Comparison of ENCODE assay signal across 1 cellular context in the genomic region with DNA sequence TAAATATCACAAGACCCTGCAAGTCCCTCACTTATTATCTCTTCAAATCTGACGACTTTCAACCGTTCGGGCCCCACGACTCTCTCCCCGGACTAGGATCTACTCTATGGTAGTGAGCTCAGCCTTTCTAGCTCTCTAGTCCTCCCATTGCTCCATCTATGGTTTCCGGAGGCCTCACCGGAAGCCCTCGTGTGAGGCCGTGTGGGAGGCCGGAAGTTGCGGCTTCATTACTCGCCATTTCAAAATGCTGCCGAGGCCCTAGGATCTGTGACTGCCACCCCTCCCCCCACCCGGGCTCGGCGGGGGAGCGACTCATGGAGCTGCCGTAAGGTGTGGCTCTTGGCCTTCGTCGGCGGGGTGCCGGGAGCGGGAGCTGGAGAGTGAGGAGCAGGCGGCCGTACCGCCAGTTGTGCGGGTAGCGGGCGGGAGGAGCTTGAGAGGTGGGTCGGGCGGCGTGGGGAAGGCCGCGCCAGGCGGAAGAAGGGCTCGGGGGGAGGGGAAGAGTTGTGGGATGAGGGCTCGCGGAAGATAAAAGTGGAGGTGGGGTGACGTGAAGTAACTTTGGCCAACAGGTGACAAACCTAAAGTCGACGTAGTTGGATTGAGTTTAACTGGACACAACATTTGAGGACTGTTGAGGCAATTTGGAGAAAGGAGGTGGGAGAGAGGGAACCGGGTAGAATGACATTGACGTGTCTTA.
TF ChIP-seq lines count a peak whose summit lies in the region.

A gene with protein sequence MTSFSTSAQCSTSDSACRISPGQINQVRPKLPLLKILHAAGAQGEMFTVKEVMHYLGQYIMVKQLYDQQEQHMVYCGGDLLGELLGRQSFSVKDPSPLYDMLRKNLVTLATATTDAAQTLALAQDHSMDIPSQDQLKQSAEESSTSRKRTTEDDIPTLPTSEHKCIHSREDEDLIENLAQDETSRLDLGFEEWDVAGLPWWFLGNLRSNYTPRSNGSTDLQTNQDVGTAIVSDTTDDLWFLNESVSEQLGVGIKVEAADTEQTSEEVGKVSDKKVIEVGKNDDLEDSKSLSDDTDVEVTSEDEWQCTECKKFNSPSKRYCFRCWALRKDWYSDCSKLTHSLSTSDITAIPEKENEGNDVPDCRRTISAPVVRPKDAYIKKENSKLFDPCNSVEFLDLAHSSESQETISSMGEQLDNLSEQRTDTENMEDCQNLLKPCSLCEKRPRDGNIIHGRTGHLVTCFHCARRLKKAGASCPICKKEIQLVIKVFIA (plus strand): TSS at position 227 of the 700 bp plus-strand sequence. CDS start 9,113 bp downstream, outside the sequence.

TF ChIP-seq in GM12878, 131 proteins besides CTCF, POLR2A, EP300 and RAD21 (continued from another document and continues in another):
- TF ChIP-seq, protein P1, sequence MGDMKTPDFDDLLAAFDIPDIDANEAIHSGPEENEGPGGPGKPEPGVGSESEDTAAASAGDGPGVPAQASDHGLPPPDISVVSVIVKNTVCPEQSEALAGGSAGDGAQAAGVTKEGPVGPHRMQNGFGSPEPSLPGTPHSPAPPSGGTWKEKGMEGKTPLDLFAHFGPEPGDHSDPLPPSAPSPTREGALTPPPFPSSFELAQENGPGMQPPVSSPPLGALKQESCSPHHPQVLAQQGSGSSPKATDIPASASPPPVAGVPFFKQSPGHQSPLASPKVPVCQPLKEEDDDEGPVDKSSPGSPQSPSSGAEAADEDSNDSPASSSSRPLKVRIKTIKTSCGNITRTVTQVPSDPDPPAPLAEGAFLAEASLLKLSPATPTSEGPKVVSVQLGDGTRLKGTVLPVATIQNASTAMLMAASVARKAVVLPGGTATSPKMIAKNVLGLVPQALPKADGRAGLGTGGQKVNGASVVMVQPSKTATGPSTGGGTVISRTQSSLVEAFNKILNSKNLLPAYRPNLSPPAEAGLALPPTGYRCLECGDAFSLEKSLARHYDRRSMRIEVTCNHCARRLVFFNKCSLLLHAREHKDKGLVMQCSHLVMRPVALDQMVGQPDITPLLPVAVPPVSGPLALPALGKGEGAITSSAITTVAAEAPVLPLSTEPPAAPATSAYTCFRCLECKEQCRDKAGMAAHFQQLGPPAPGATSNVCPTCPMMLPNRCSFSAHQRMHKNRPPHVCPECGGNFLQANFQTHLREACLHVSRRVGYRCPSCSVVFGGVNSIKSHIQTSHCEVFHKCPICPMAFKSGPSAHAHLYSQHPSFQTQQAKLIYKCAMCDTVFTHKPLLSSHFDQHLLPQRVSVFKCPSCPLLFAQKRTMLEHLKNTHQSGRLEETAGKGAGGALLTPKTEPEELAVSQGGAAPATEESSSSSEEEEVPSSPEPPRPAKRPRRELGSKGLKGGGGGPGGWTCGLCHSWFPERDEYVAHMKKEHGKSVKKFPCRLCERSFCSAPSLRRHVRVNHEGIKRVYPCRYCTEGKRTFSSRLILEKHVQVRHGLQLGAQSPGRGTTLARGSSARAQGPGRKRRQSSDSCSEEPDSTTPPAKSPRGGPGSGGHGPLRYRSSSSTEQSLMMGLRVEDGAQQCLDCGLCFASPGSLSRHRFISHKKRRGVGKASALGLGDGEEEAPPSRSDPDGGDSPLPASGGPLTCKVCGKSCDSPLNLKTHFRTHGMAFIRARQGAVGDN (IDR thresholded peaks at IDR 0.05), result peak; percentile 81; the same call in 1 of the 2 replicates
- TF ChIP-seq, protein P2, sequence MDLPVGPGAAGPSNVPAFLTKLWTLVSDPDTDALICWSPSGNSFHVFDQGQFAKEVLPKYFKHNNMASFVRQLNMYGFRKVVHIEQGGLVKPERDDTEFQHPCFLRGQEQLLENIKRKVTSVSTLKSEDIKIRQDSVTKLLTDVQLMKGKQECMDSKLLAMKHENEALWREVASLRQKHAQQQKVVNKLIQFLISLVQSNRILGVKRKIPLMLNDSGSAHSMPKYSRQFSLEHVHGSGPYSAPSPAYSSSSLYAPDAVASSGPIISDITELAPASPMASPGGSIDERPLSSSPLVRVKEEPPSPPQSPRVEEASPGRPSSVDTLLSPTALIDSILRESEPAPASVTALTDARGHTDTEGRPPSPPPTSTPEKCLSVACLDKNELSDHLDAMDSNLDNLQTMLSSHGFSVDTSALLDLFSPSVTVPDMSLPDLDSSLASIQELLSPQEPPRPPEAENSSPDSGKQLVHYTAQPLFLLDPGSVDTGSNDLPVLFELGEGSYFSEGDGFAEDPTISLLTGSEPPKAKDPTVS (IDR thresholded peaks at IDR 0.05; ENCODE audit: low read depth, low read length), result no peak
- TF ChIP-seq SREBF2 (IDR thresholded peaks at IDR 0.05; ENCODE audit: low read length) (no peak), SP1 (IDR thresholded peaks at IDR 0.05; ENCODE audit: low read depth, low read length) (peak; percentile 56), WRNIP1 (IDR thresholded peaks at IDR 0.05; ENCODE audit: borderline replicate concordance, low read depth, low read length) (no peak), SUZ12 (IDR thresholded peaks at IDR 0.05; ENCODE audit: unreplicated experiment) (no peak), ETV6 (conservative IDR thresholded peaks at IDR 0.05 in 1 of 2, IDR thresholded peaks at IDR 0.05 in 1 of 2; ENCODE audit: borderline replicate concordance in 1 of 2, low read depth in 1 of 2) (peak in 1 of 2 experiments; percentile 86; a peak in 2 of 4 replicates), POLR2AphosphoS5 (IDR thresholded peaks at IDR 0.05; ENCODE audit: low read length) (0 out of 2 replicates have a peak, but pooled peaks have one; percentile 52), DPF2 (IDR thresholded peaks at IDR 0.05) (peak; percentile 82), RELA (IDR thresholded peaks at IDR 0.05; ENCODE audit: borderline replicate concordance, partially characterized antibody) (peak; percentile 55), IKZF2 (IDR thresholded peaks at IDR 0.05) (peak; percentile 74 to 85), TCF12 (IDR thresholded peaks at IDR 0.05; ENCODE audit: low read depth, low read length) (peak; percentile 59), YBX1 (IDR thresholded peaks at IDR 0.05) (no peak), SREBF1 (IDR thresholded peaks at IDR 0.05; ENCODE audit: low read length) (no peak), NR2C1 (IDR thresholded peaks at IDR 0.05) (peak; percentile 46), CBX3 (IDR thresholded peaks at IDR 0.05; ENCODE audit: borderline replicate concordance, low read depth) (no peak), PAX5 (IDR thresholded peaks at IDR 0.05; ENCODE audit: borderline replicate concordance, low read depth, low read length) (peak; percentile 13; the same call in 1 of the 2 replicates), ZNF217 (IDR thresholded peaks at IDR 0.05) (no peak), TARDBP (IDR thresholded peaks at IDR 0.05; ENCODE audit: borderline replicate concordance) (peak; percentile 58), BCL11A (IDR thresholded peaks at IDR 0.05; ENCODE audit: low read depth, low read length) (0 out of 2 replicates have a peak, but pooled peaks have one; percentile 15), RCOR1 (conservative IDR thresholded peaks at IDR 0.05; ENCODE audit: low read depth, low read length) (no peak), SMARCA5 (IDR thresholded peaks at IDR 0.05) (0 out of 2 replicates have a peak, but pooled peaks have one; percentile 8), ZNF274 (IDR thresholded peaks at IDR 0.05; ENCODE audit: insufficient read depth, insufficient read length) (no peak), YY1 (IDR thresholded peaks at IDR 0.05; ENCODE audit: low read depth, low read length) (peak; percentile 92), BMI1 (IDR thresholded peaks at IDR 0.05; ENCODE audit: borderline replicate concordance) (0 out of 2 replicates have a peak, but pooled peaks have one; percentile 13), NFIC (IDR thresholded peaks at IDR 0.05; ENCODE audit: low read depth, low read length) (peak; percentile 61), KAT2A (conservative IDR thresholded peaks at IDR 0.05; ENCODE audit: control insufficient read depth, low read depth, low read length) (no peak)
- TF ChIP-seq, protein P3, sequence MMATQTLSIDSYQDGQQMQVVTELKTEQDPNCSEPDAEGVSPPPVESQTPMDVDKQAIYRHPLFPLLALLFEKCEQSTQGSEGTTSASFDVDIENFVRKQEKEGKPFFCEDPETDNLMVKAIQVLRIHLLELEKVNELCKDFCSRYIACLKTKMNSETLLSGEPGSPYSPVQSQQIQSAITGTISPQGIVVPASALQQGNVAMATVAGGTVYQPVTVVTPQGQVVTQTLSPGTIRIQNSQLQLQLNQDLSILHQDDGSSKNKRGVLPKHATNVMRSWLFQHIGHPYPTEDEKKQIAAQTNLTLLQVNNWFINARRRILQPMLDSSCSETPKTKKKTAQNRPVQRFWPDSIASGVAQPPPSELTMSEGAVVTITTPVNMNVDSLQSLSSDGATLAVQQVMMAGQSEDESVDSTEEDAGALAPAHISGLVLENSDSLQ (IDR thresholded peaks at IDR 0.05), result peak; percentile 28; the same call in 1 of the 2 replicates
- TF ChIP-seq, protein P4, sequence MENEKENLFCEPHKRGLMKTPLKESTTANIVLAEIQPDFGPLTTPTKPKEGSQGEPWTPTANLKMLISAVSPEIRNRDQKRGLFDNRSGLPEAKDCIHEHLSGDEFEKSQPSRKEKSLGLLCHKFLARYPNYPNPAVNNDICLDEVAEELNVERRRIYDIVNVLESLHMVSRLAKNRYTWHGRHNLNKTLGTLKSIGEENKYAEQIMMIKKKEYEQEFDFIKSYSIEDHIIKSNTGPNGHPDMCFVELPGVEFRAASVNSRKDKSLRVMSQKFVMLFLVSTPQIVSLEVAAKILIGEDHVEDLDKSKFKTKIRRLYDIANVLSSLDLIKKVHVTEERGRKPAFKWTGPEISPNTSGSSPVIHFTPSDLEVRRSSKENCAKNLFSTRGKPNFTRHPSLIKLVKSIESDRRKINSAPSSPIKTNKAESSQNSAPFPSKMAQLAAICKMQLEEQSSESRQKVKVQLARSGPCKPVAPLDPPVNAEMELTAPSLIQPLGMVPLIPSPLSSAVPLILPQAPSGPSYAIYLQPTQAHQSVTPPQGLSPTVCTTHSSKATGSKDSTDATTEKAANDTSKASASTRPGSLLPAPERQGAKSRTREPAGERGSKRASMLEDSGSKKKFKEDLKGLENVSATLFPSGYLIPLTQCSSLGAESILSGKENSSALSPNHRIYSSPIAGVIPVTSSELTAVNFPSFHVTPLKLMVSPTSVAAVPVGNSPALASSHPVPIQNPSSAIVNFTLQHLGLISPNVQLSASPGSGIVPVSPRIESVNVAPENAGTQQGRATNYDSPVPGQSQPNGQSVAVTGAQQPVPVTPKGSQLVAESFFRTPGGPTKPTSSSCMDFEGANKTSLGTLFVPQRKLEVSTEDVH (IDR thresholded peaks at IDR 0.05; ENCODE audit: low read depth, partially characterized antibody), result peak; percentile 34
- TF ChIP-seq, protein P5, sequence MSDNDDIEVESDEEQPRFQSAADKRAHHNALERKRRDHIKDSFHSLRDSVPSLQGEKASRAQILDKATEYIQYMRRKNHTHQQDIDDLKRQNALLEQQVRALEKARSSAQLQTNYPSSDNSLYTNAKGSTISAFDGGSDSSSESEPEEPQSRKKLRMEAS (IDR thresholded peaks at IDR 0.05; ENCODE audit: low read depth, low read length), result peak; percentile 50; the same call in 1 of the 2 replicates
- TF ChIP-seq, protein P6, sequence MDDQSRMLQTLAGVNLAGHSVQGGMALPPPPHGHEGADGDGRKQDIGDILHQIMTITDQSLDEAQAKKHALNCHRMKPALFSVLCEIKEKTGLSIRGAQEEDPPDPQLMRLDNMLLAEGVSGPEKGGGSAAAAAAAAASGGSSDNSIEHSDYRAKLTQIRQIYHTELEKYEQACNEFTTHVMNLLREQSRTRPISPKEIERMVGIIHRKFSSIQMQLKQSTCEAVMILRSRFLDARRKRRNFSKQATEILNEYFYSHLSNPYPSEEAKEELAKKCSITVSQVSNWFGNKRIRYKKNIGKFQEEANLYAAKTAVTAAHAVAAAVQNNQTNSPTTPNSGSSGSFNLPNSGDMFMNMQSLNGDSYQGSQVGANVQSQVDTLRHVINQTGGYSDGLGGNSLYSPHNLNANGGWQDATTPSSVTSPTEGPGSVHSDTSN (IDR thresholded peaks at IDR 0.05; ENCODE audit: insufficient replicate concordance, low read depth, low read length), result peak; percentile 31
- TF ChIP-seq, protein P7, sequence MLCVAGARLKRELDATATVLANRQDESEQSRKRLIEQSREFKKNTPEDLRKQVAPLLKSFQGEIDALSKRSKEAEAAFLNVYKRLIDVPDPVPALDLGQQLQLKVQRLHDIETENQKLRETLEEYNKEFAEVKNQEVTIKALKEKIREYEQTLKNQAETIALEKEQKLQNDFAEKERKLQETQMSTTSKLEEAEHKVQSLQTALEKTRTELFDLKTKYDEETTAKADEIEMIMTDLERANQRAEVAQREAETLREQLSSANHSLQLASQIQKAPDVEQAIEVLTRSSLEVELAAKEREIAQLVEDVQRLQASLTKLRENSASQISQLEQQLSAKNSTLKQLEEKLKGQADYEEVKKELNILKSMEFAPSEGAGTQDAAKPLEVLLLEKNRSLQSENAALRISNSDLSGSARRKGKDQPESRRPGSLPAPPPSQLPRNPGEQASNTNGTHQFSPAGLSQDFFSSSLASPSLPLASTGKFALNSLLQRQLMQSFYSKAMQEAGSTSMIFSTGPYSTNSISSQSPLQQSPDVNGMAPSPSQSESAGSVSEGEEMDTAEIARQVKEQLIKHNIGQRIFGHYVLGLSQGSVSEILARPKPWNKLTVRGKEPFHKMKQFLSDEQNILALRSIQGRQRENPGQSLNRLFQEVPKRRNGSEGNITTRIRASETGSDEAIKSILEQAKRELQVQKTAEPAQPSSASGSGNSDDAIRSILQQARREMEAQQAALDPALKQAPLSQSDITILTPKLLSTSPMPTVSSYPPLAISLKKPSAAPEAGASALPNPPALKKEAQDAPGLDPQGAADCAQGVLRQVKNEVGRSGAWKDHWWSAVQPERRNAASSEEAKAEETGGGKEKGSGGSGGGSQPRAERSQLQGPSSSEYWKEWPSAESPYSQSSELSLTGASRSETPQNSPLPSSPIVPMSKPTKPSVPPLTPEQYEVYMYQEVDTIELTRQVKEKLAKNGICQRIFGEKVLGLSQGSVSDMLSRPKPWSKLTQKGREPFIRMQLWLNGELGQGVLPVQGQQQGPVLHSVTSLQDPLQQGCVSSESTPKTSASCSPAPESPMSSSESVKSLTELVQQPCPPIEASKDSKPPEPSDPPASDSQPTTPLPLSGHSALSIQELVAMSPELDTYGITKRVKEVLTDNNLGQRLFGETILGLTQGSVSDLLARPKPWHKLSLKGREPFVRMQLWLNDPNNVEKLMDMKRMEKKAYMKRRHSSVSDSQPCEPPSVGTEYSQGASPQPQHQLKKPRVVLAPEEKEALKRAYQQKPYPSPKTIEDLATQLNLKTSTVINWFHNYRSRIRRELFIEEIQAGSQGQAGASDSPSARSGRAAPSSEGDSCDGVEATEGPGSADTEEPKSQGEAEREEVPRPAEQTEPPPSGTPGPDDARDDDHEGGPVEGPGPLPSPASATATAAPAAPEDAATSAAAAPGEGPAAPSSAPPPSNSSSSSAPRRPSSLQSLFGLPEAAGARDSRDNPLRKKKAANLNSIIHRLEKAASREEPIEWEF (IDR thresholded peaks at IDR 0.05; ENCODE audit: insufficient replicate concordance, low read depth, low read length), result peak; percentile 7
- TF ChIP-seq, protein P8, sequence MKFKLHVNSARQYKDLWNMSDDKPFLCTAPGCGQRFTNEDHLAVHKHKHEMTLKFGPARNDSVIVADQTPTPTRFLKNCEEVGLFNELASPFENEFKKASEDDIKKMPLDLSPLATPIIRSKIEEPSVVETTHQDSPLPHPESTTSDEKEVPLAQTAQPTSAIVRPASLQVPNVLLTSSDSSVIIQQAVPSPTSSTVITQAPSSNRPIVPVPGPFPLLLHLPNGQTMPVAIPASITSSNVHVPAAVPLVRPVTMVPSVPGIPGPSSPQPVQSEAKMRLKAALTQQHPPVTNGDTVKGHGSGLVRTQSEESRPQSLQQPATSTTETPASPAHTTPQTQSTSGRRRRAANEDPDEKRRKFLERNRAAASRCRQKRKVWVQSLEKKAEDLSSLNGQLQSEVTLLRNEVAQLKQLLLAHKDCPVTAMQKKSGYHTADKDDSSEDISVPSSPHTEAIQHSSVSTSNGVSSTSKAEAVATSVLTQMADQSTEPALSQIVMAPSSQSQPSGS (IDR thresholded peaks at IDR 0.05; ENCODE audit: low read length), result peak; percentile 51; the same call in 1 of the 2 replicates
